Comparison of ENCODE assay signal across 27 cellular contexts in the genomic region with DNA sequence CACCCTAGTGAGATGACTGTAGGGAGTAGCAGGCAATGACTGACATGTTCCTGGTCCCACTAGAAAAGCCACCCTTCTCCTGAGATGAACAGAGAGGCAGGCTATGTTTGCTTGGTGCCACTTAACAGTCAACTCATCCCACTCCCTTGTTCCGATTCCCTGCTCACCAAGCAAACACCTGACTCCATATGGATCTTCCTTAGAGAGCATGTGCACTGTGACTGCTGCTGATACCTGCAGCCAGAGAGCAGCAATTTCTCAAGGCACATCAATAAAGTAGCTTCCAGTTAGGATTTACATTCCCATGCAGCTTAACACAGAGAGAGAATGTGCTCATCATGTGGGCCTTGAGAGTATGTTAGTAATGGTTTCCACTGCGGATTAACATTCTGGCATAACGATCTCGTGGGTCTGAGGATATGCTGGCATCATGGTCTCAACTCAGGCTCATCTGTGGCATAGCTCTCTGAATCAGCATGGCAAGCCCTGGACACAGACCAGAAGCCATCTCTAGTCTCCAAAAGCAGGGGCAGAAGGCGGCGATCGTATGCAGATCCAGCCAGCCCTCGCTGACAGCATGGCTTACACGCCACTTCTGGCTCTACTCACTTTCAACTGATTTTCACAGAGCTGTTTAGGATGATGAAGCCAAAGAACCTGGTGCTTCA. TPM values are rescaled to one million over a fixed set of nuclear protein-coding genes. Genes with fewer than 3 reads are reported as not detected.
A peak's percentile ranks its signal among the peaks of the same experiment; 100 is the strongest.
DNase-seq lines count a peak whose midpoint lies in the region; ATAC-seq, FAIRE-seq and TF ChIP-seq lines count a peak whose summit lies in the region.
"Had no signal": no experiment of that assay in that cellular context is flagged by ENCODE, and none has a peak within 500 bp of the region (broad histone marks: within the 10 kb centered on the region; RNA-seq: fewer than 3 reads in every experiment).

No MANE protein-coding gene starts in this region.

- H2AFZ ChIP-seq in HepG2 (ENCODE audit: low read length): no peak overlapping the region

- in situ Hi-C loops in HepG2 (cut with HindIII; ENCODE audit: extremely low pct_ligation_motif_present, low pct_unique_long_range_greater_than_20kb): no loop called here

- peaks cover 0 to 2% of the 10 kb centered on the region in 2 experiments; a peak in 1 of 5 replicates for H3K36me3 ChIP-seq in HepG2 (replicated peaks in 1 of 2; ENCODE audit: control insufficient read depth in 1 of 2, insufficient read depth in 2 of 2, low read length in 2 of 2)
- H3K36me3 ChIP-seq in right lobe of liver: no peaks in the 10 kb centered on the region
- no peaks in the 10 kb centered on the region for H3K36me3 ChIP-seq in rectal smooth muscle tissue (ENCODE audit: control insufficient read depth, insufficient read depth, low read length)
- H3K36me3 ChIP-seq: BLaER1, colonic mucosa, left ventricle myocardium inferior, thoracic aorta had no signal

- H3K27ac Mint-ChIP-seq in chondrocyte (ENCODE audit: unreplicated experiment): peak overlapping the region; percentile 50
- H3K27ac Mint-ChIP-seq in activated T-helper 2 cell treated with anti-CD3 and anti-CD28 coated beads, Interferon-gamma antibody, Interleukin-2, Interleukin-4, amounts not matched to agents 10 μg/mL and 5 μg/mL and 100 μg/mL, durations not matched to agents 14 hours and 24 hours and 36 hours: no peak overlapping the region
- H3K27ac Mint-ChIP-seq: activated CD4-positive, alpha-beta T cell treated with anti-CD3 and anti-CD28 coated beads, Interleukin-2, amount 10 ng/mL, durations not matched to agents 7 days and 5 days; endodermal cell; H9; natural killer cell had no signal

- H3K4me3 ChIP-seq in HepG2 (replicated peaks in 1 of 3; ENCODE audit: insufficient read depth in 1 of 3, low read depth in 2 of 3, low read length in 3 of 3): no peak overlapping the region
- H3K4me3 ChIP-seq in right lobe of liver: no peak overlapping the region
- H3K4me3 ChIP-seq in rectal smooth muscle tissue (ENCODE audit: low read length): no peak overlapping the region
- H3K4me3 ChIP-seq: BLaER1, colonic mucosa, left ventricle myocardium inferior had no signal

- intact Hi-C loops in HepG2 (cut with micrococcal nuclease; ENCODE audit: unreplicated experiment) (no loop called here), right lobe of liver (cut with DNase I) (no loop called here)
- intact Hi-C loops in activated T-helper 2 cell treated with anti-CD3 and anti-CD28 coated beads, Interferon-gamma antibody, Interleukin-2, Interleukin-4, amounts not matched to agents 10 μg/mL and 5 μg/mL and 100 μg/mL, durations not matched to agents 14 hours and 24 hours and 36 hours (cut with micrococcal nuclease): no loop called here

- CTCF ChIA-PET in HepG2 (lab: Yijun Ruan, JAX; ENCODE audit: low intra/inter-chr PET ratio, low total read pairs): no interaction called here

- peak; percentile 18; the same call in 1 of the 3 replicates for ATAC-seq in HepG2
- no peak for ATAC-seq in right lobe of liver
- ATAC-seq: natural killer cell, PC-3 had no signal

- BruUV-seq in HepG2 (replicated peaks; lab: Mats Ljungman, UMichigan): no TSS peak

- H3K9me3 Mint-ChIP-seq in chondrocyte (ENCODE audit: low read depth): no peaks in the 10 kb centered on the region
- no peaks in the 10 kb centered on the region for H3K9me3 Mint-ChIP-seq in activated T-helper 2 cell treated with anti-CD3 and anti-CD28 coated beads, Interferon-gamma antibody, Interleukin-2, Interleukin-4, amounts not matched to agents 10 μg/mL and 5 μg/mL and 100 μg/mL, durations not matched to agents 14 hours and 24 hours and 36 hours
- H3K9me3 Mint-ChIP-seq: activated CD4-positive, alpha-beta T cell treated with anti-CD3 and anti-CD28 coated beads, Interleukin-2, amount 10 ng/mL, durations not matched to agents 7 days and 5 days; endodermal cell; H9; IgD-negative memory B cell; natural killer cell had no signal

- H3K27ac ChIP-seq in HepG2 (ENCODE audit: extremely low read length, insufficient read depth, low read length): peak overlapping the region; percentile 4
- no peak overlapping the region for H3K27ac ChIP-seq in right lobe of liver
- H3K27ac ChIP-seq in rectal smooth muscle tissue (ENCODE audit: low read depth, low read length): peak overlapping the region; percentile 7
- H3K27ac ChIP-seq: BLaER1, brain microvascular endothelial cell, colonic mucosa, left ventricle myocardium inferior had no signal

- DNase-seq in HepG2 (ENCODE audit: low spot score): no peak
- DNase-seq in right lobe of liver: no peak
- DNase-seq in chondrocyte (ENCODE audit: low spot score): no peak
- DNase-seq in COLO829 (ENCODE audit: low spot score): no peak
- no peak for DNase-seq in NCI-H1694 (lab: John Stamatoyannopoulos, UW)
- no peak for DNase-seq in D721Med (ENCODE audit: insufficient read length, low spot score)
- no peak for DNase-seq in activated T-helper 2 cell treated with anti-CD3 and anti-CD28 coated beads, Interferon-gamma antibody, Interleukin-2, Interleukin-4, amounts not matched to agents 10 μg/mL and 5 μg/mL and 100 μg/mL, durations not matched to agents 14 hours and 24 hours and 36 hours (ENCODE audit: low spot score)
- DNase-seq: activated CD4-positive, alpha-beta T cell treated with anti-CD3 and anti-CD28 coated beads, Interleukin-2, amount 10 ng/mL, durations not matched to agents 7 days and 5 days; activated CD8-positive, alpha-beta memory T cell treated with anti-CD3 and anti-CD28 coated beads, Interleukin-2, amount 50 U/mL, for 48 hours; activated effector memory CD4-positive, alpha-beta T cell treated with anti-CD3 and anti-CD28 coated beads, Interleukin-2, amount 50 U/mL, for 16 hours; brain microvascular endothelial cell; Calu3; colonic mucosa; EL; endodermal cell; H9; left ventricle myocardium inferior; natural killer cell; NCI-H345; PC-3; SHP77; T-helper 9 cell had no signal

- H3K27me3 Mint-ChIP-seq in chondrocyte (ENCODE audit: low read depth): no peaks in the 10 kb centered on the region
- no peaks in the 10 kb centered on the region for H3K27me3 Mint-ChIP-seq in activated T-helper 2 cell treated with anti-CD3 and anti-CD28 coated beads, Interferon-gamma antibody, Interleukin-2, Interleukin-4, amounts not matched to agents 10 μg/mL and 5 μg/mL and 100 μg/mL, durations not matched to agents 14 hours and 24 hours and 36 hours (ENCODE audit: low read depth)
- H3K27me3 Mint-ChIP-seq: activated CD4-positive, alpha-beta T cell treated with anti-CD3 and anti-CD28 coated beads, Interleukin-2, amount 10 ng/mL, durations not matched to agents 7 days and 5 days; IgD-negative memory B cell had no signal

- H3K4me1 ChIP-seq in HepG2 (ENCODE audit: insufficient read depth, low read length): peaks cover 71% of the 10 kb centered on the region
- H3K4me1 ChIP-seq in right lobe of liver: no peaks in the 10 kb centered on the region
- H3K4me1 ChIP-seq in rectal smooth muscle tissue (ENCODE audit: control insufficient read depth, insufficient read depth, low read length): peaks cover 19% of the 10 kb centered on the region
- H3K4me1 ChIP-seq: colonic mucosa had no signal

- no peak for TF ChIP-seq CTCF in HepG2 (CRISPR knock-in tag; IDR thresholded peaks at IDR 0.05)
- no peak for TF ChIP-seq CTCF in right lobe of liver (IDR thresholded peaks at IDR 0.05)
- no peak for TF ChIP-seq CTCF in chondrocyte (IDR thresholded peaks at IDR 0.05)
- TF ChIP-seq CTCF in D721Med (IDR thresholded peaks at IDR 0.05; ENCODE audit: insufficient read depth, missing control alignments): no peak

- POLR2A ChIA-PET in HepG2 (lab: Yijun Ruan, JAX): interaction anchor here (0.8 to 0.9 kb wide), 2 partner anchors 18 to 37 kb away, joined by 3 read pairs; no protein-coding TSS in a partner anchor

- H3K36me3 Mint-ChIP-seq in chondrocyte (ENCODE audit: low read depth): peaks cover 3% of the 10 kb centered on the region
- H3K36me3 Mint-ChIP-seq in activated T-helper 2 cell treated with anti-CD3 and anti-CD28 coated beads, Interferon-gamma antibody, Interleukin-2, Interleukin-4, amounts not matched to agents 10 μg/mL and 5 μg/mL and 100 μg/mL, durations not matched to agents 14 hours and 24 hours and 36 hours (ENCODE audit: low read depth): peaks cover 53% of the 10 kb centered on the region
- H3K36me3 Mint-ChIP-seq: IgD-negative memory B cell, natural killer cell had no signal

- peaks cover 52% of the 10 kb centered on the region for H3K4me1 Mint-ChIP-seq in chondrocyte (ENCODE audit: low read depth)
- H3K4me1 Mint-ChIP-seq in activated T-helper 2 cell treated with anti-CD3 and anti-CD28 coated beads, Interferon-gamma antibody, Interleukin-2, Interleukin-4, amounts not matched to agents 10 μg/mL and 5 μg/mL and 100 μg/mL, durations not matched to agents 14 hours and 24 hours and 36 hours (ENCODE audit: low read depth): peaks cover 60% of the 10 kb centered on the region

- H3K4me2 ChIP-seq in HepG2 (ENCODE audit: low read depth, low read length): no peak overlapping the region
- H3K4me2 ChIP-seq: BLaER1 had no signal

- TF ChIP-seq POLR2A in HepG2 (IDR thresholded peaks at IDR 0.05; ENCODE audit: insufficient read depth in 1 of 2, low read depth in 2 of 2, low read length in 2 of 2) (no peak), right lobe of liver (IDR thresholded peaks at IDR 0.05) (no peak)

- no peak overlapping the region for H3K4me3 Mint-ChIP-seq in chondrocyte (ENCODE audit: unreplicated experiment)
- no peak overlapping the region for H3K4me3 Mint-ChIP-seq in activated T-helper 2 cell treated with anti-CD3 and anti-CD28 coated beads, Interferon-gamma antibody, Interleukin-2, Interleukin-4, amounts not matched to agents 10 μg/mL and 5 μg/mL and 100 μg/mL, durations not matched to agents 14 hours and 24 hours and 36 hours (ENCODE audit: low read depth)
- H3K4me3 Mint-ChIP-seq: activated CD4-positive, alpha-beta T cell treated with anti-CD3 and anti-CD28 coated beads, Interleukin-2, amount 10 ng/mL, durations not matched to agents 7 days and 5 days; endodermal cell; H9; IgD-negative memory B cell; natural killer cell had no signal

- TF ChIP-seq EP300 in HepG2 (IDR thresholded peaks at IDR 0.05; ENCODE audit: low read depth in 2 of 2, low read length in 2 of 2) (no peak), HepG2 (CRISPR knock-in tag; IDR thresholded peaks at IDR 0.05; ENCODE audit: borderline replicate concordance) (no peak)

- TF ChIP-seq RAD21 in HepG2 (CRISPR knock-in tag; IDR thresholded peaks at IDR 0.05): no peak

- no peaks in the 10 kb centered on the region for H3K27me3 ChIP-seq in HepG2 (ENCODE audit: control insufficient read depth in 1 of 2, insufficient read depth in 2 of 2, low read length in 2 of 2)
- no peaks in the 10 kb centered on the region for H3K27me3 ChIP-seq in right lobe of liver
- no peaks in the 10 kb centered on the region for H3K27me3 ChIP-seq in rectal smooth muscle tissue (ENCODE audit: control insufficient read depth, insufficient read depth, low read length)
- H3K27me3 ChIP-seq: BLaER1, brain microvascular endothelial cell, colonic mucosa had no signal

- no peaks in the 10 kb centered on the region for H3K9me3 ChIP-seq in HepG2 (ENCODE audit: low read length)
- no peaks in the 10 kb centered on the region for H3K9me3 ChIP-seq in right lobe of liver
- H3K9me3 ChIP-seq: BLaER1, colonic mucosa, left ventricle myocardium inferior, thoracic aorta had no signal

- 97% methylated on average over 9 of the region's 9 CpGs for WGBS in HepG2 (ENCODE audit: low lambda C conversion rate)
- 98% methylated on average over 6 of the region's 9 CpGs for WGBS in right lobe of liver (ENCODE audit: insufficient coverage, low coverage, low lambda C conversion rate, missing lambda C conversion rate)

- H3K9ac ChIP-seq in HepG2 (ENCODE audit: insufficient read depth, low read depth, low read length) (no peak overlapping the region), rectal smooth muscle tissue (ENCODE audit: low read length) (no peak overlapping the region)
- H3K9ac ChIP-seq: BLaER1 had no signal

- FAIRE-seq in HepG2 (lab: Jason Lieb, UNC) (no peak), D721Med (lab: Jason Lieb, UNC) (no peak)
- FAIRE-seq: islet of Langerhans had no signal

- peaks cover 60% of the 10 kb centered on the region for H3K79me2 ChIP-seq in HepG2 (ENCODE audit: insufficient read depth, low read length)

- peaks cover 6% of the 10 kb centered on the region; the same call in 1 of the 2 replicates for H4K20me1 ChIP-seq in HepG2 (ENCODE audit: insufficient read depth, low read length)

RNA-seq across cellular contexts. Expression of gene ATXN1, which starts 43.9 kb away (rescaled TPM):
- total RNA-seq in HepG2 (2016; rRNA removed; fragmentation: Illumina TruSeq; extraction: Trizol) (16.3 and 20.7 TPM in 2 replicates), right lobe of liver (10 to 100 TPM; 23.2 to 28.7 (median 25.0) TPM), chondrocyte (59.6 to 65.0 TPM (median 64.5 TPM) in 3 replicates)
- 21.4 and 22.2 TPM in 2 replicates for total RNA-seq in HepG2 (2016; cell fraction: cytosol; rRNA removed; fragmentation: Illumina TruSeq; extraction: Trizol; ENCODE audit: low read depth)
- total RNA-seq in HepG2 (2016; cell fraction: insoluble cytoplasmic fraction; rRNA removed; fragmentation: Illumina TruSeq; extraction: Trizol): 15.7 and 19.7 TPM in 2 replicates
- 19.8 and 25.4 TPM in 2 replicates for total RNA-seq in HepG2 (2016; cell fraction: membrane; rRNA removed; fragmentation: Illumina TruSeq; extraction: Trizol)
- total RNA-seq in HepG2 (2016; cell fraction: nucleus; rRNA removed; fragmentation: Illumina TruSeq; extraction: Trizol): 49.6 and 54.8 TPM in 2 replicates
- 39.5 and 40.2 TPM in 2 replicates for polyA plus RNA-seq in HepG2 (2011; rRNA removed)
- polyA plus RNA-seq in HepG2 (2011; cell fraction: cytosol; rRNA removed): 18.2 and 19.6 TPM in 2 replicates
- 69.8 and 87.7 TPM in 2 replicates for polyA plus RNA-seq in HepG2 (2011; cell fraction: nucleus; rRNA removed)
- 20.4 and 28.6 TPM in 2 replicates for polyA plus RNA-seq in HepG2 (2012)
- 2.6 and 3.3 TPM in 2 replicates for polyA plus RNA-seq in HepG2 (2016; cell fraction: cytosol; fragmentation: Illumina TruSeq; extraction: Trizol; ENCODE audit: low read depth)
- 12.1 and 12.2 TPM in 2 replicates for polyA plus RNA-seq in HepG2 (2016; cell fraction: insoluble cytoplasmic fraction; fragmentation: Illumina TruSeq; extraction: Trizol; ENCODE audit: low read depth)
- 4.0 and 4.1 TPM in 2 replicates for polyA plus RNA-seq in HepG2 (2016; cell fraction: membrane; fragmentation: Illumina TruSeq; extraction: Trizol; ENCODE audit: low read depth)
- polyA plus RNA-seq in HepG2 (2016; cell fraction: nucleus; fragmentation: Illumina TruSeq; extraction: Trizol; ENCODE audit: insufficient read depth, low read depth): 18.8 TPM in 2 replicates
- polyA minus RNA-seq in HepG2 (2011; rRNA and poly(A)+ RNA removed; ENCODE audit: low replicate concordance): 13.4 and 120 TPM in 2 replicates
- 36.1 and 49.7 TPM in 2 replicates for polyA minus RNA-seq in HepG2 (2011; cell fraction: cytosol; rRNA and poly(A)+ RNA removed)
- polyA minus RNA-seq in HepG2 (2011; cell fraction: nucleus; rRNA and poly(A)+ RNA removed): 200 and 217 TPM in 2 replicates
- total RNA-seq in activated T-helper 2 cell treated with anti-CD3 and anti-CD28 coated beads, Interferon-gamma antibody, Interleukin-2, Interleukin-4, amounts not matched to agents 10 μg/mL and 5 μg/mL and 100 μg/mL, durations not matched to agents 14 hours and 24 hours and 36 hours: 66.5 and 69.1 TPM in 2 replicates

Comparison
In these comparisons a context has a peak if more than half of its experiments do, and no peak if none do; other contexts are left out.
1. H3K27ac ChIP-seq: peak in HepG2 (single experiment) and rectal smooth muscle tissue (single experiment); none in right lobe of liver (0 of 3).